Comparison of ENCODE assay signal across 12 cellular contexts in genomic region chr14:89432226-89432625, GRCh38. TPM values are rescaled to one million over a fixed set of nuclear protein-coding genes. Genes with fewer than 3 reads are reported as not detected.
DNase-seq lines count a peak whose midpoint lies in the region; ATAC-seq and TF ChIP-seq lines count a peak whose summit lies in the region.
"Had no signal": no experiment of that assay in that cellular context is flagged by ENCODE, and none has a peak within 500 bp of the region (broad histone marks: within the 10 kb centered on the region; RNA-seq: fewer than 3 reads in every experiment).

No MANE protein-coding gene starts in this region.

- H2BK5ac ChIP-seq in IMR-90 (ENCODE audit: low read depth, low read length, poor library complexity, severe bottlenecking): no peak overlapping the region

- CTCF ChIA-PET in IMR-90 (lab: Yijun Ruan, JAX): no interaction called here
- CTCF ChIA-PET in naive thymus-derived CD4-positive, alpha-beta T cell (lab: Charles Lee): no interaction called here

- H3K4me3 Mint-ChIP-seq in activated T-helper 17 cell treated with anti-CD3 and anti-CD28 coated beads, Interleukin-2, amount 50 U/mL, for 72 hours: peak overlapping the region; percentile 87
- H3K4me3 Mint-ChIP-seq in naive thymus-derived CD4-positive, alpha-beta T cell: peak overlapping the region in 8 of 10 donors; percentile 35 to 88 (median 64)

- no peak overlapping the region for H2AK9ac ChIP-seq in IMR-90 (replicated peaks; ENCODE audit: low read depth, low read length, poor library complexity)

- H3K27me3 ChIP-seq in IMR-90 (ENCODE audit: control insufficient read depth, insufficient read depth, low read length) (no peaks in the 10 kb centered on the region), colonic mucosa (no peaks in the 10 kb centered on the region)
- no peaks in the 10 kb centered on the region for H3K27me3 ChIP-seq in naive thymus-derived CD4-positive, alpha-beta T cell (ENCODE audit: control insufficient read depth in 2 of 2, insufficient read depth in 2 of 2, low read length in 2 of 2)
- H3K27me3 ChIP-seq: heart left ventricle had no signal

- POLR2A ChIA-PET in IMR-90 (lab: Charles Lee; ENCODE audit: unreplicated experiment): no interaction called here
- POLR2A ChIA-PET in naive thymus-derived CD4-positive, alpha-beta T cell (lab: Charles Lee): no interaction called here

- H3K23ac ChIP-seq in IMR-90 (ENCODE audit: low read depth, low read length): no peak overlapping the region

- no peak for TF ChIP-seq RAD21 in IMR-90 (IDR thresholded peaks at IDR 0.05; ENCODE audit: low read length)

- no peak overlapping the region for H4K8ac ChIP-seq in IMR-90 (ENCODE audit: low read depth in 2 of 2, low read length in 2 of 2)

- no peak overlapping the region for H3K18ac ChIP-seq in IMR-90 (ENCODE audit: low read depth, low read length)

- no peak overlapping the region for H3K4me2 ChIP-seq in IMR-90 (ENCODE audit: low read depth, low read length)

- no TSS peak for BruUV-seq in IMR-90 (replicated peaks; lab: Mats Ljungman, UMichigan)

- H3K9ac ChIP-seq in IMR-90 (ENCODE audit: low read depth, low read length) (no peak overlapping the region), colonic mucosa (ENCODE audit: low read depth in 2 of 2, low read length in 2 of 2) (no peak overlapping the region)

- intact Hi-C loops in IMR-90 (cut with micrococcal nuclease) (no loop called here), colonic mucosa (cut with DNase I) (no loop called here)
- intact Hi-C loops in naive thymus-derived CD4-positive, alpha-beta T cell (cut with micrococcal nuclease): loop anchor here (5.0 to 10.0 kb wide), 2 partner anchors 185 to 1427 kb away; partner anchors contain the start of gene GPR65 (in 1 of the 2)

- peak overlapping the region; percentile 20 for H3K27ac Mint-ChIP-seq in activated T-helper 17 cell treated with anti-CD3 and anti-CD28 coated beads, Interleukin-2, amount 50 U/mL, for 72 hours
- H3K27ac Mint-ChIP-seq in naive thymus-derived CD4-positive, alpha-beta T cell: peak overlapping the region; percentile 42 to 93 (median 83)

- H3K79me1 ChIP-seq in IMR-90 (ENCODE audit: low read depth in 1 of 2, low read length in 2 of 2): peaks cover 19 to 36% of the 10 kb centered on the region in 2 experiments

- H3K27me3 Mint-ChIP-seq in activated T-helper 17 cell treated with anti-CD3 and anti-CD28 coated beads, Interleukin-2, amount 50 U/mL, for 72 hours: no peaks in the 10 kb centered on the region
- no peaks in the 10 kb centered on the region for H3K27me3 Mint-ChIP-seq in naive thymus-derived CD4-positive, alpha-beta T cell

- H2BK20ac ChIP-seq in IMR-90 (ENCODE audit: low read depth, low read length): peak overlapping the region; percentile 52

- peak overlapping the region; percentile 20; the same call in 1 of the 2 replicates for H4K91ac ChIP-seq in IMR-90 (ENCODE audit: insufficient read depth, low read depth, low read length)

- H2BK15ac ChIP-seq in IMR-90 (ENCODE audit: low read depth, low read length): no peak overlapping the region

- H4K5ac ChIP-seq in IMR-90 (ENCODE audit: low read depth, low read length): no peak overlapping the region

- no peak overlapping the region for H3K56ac ChIP-seq in IMR-90 (ENCODE audit: extremely low read depth, insufficient read depth, low read length)

- no peak for TF ChIP-seq POLR2A in IMR-90 (IDR thresholded peaks at IDR 0.05; ENCODE audit: low read depth, low read length)

- peaks cover 2% of the 10 kb centered on the region for H3K9me3 Mint-ChIP-seq in activated T-helper 17 cell treated with anti-CD3 and anti-CD28 coated beads, Interleukin-2, amount 50 U/mL, for 72 hours
- H3K9me3 Mint-ChIP-seq in naive thymus-derived CD4-positive, alpha-beta T cell: peaks cover 0 to 3% (median 0%) of the 10 kb centered on the region in 11 donors

- H3K4me1 Mint-ChIP-seq in activated T-helper 17 cell treated with anti-CD3 and anti-CD28 coated beads, Interleukin-2, amount 50 U/mL, for 72 hours: peaks cover 37% of the 10 kb centered on the region
- H3K4me1 Mint-ChIP-seq in naive thymus-derived CD4-positive, alpha-beta T cell: peaks cover 41 to 82% (median 66%) of the 10 kb centered on the region in 7 donors

- H3K27ac ChIP-seq in IMR-90 (ENCODE audit: insufficient read depth, low read length): no peak overlapping the region
- H3K27ac ChIP-seq in naive thymus-derived CD4-positive, alpha-beta T cell (ENCODE audit: low read depth, low read length): no peak overlapping the region
- H3K27ac ChIP-seq in colonic mucosa: no peak overlapping the region
- H3K27ac ChIP-seq: prostate gland had no signal

- WGBS in IMR-90 (ENCODE audit: extremely low coverage in 2 of 2, insufficient read length in 1 of 2), 2 experiments: 90% methylated on average over 3 of the region's 4 CpGs; no CpG with 5 or more reads in 1 of the 2 experiments

- H3K4me1 ChIP-seq in IMR-90 (ENCODE audit: control insufficient read depth, insufficient read depth, low read length) (peaks cover 24% of the 10 kb centered on the region), colonic mucosa (peaks cover 6% of the 10 kb centered on the region)
- peaks cover 29 to 35% of the 10 kb centered on the region in 2 donors for H3K4me1 ChIP-seq in naive thymus-derived CD4-positive, alpha-beta T cell (ENCODE audit: control insufficient read depth in 2 of 2, insufficient read depth in 2 of 2, low read length in 2 of 2)

- in situ Hi-C loops in IMR-90 (cut with MboI; ENCODE audit: low sequenced_read_pairs): no loop called here

- H3K4me3 ChIP-seq in IMR-90 (ENCODE audit: insufficient read depth, low read depth, low read length) (no peak overlapping the region), colonic mucosa (no peak overlapping the region)
- H3K4me3 ChIP-seq in naive thymus-derived CD4-positive, alpha-beta T cell (ENCODE audit: low read length): no peak overlapping the region
- H3K4me3 ChIP-seq: heart left ventricle, prostate gland had no signal

- no peak for TF ChIP-seq CTCF in IMR-90 (conservative IDR thresholded peaks at IDR 0.05; ENCODE audit: low read depth, low read length)
- no peak for TF ChIP-seq CTCF in colonic mucosa (IDR thresholded peaks at IDR 0.05)

- H3K14ac ChIP-seq in IMR-90 (replicated peaks; ENCODE audit: low read depth, low read length): no peak overlapping the region

- peaks cover 14% of the 10 kb centered on the region for H3K9me1 ChIP-seq in IMR-90 (ENCODE audit: insufficient read depth, low read length)

- no peaks in the 10 kb centered on the region for H4K20me1 ChIP-seq in IMR-90 (ENCODE audit: insufficient read depth, low read length)

- dilution Hi-C loops in IMR-90 (cut with HindIII; ENCODE audit: low sequenced_read_pairs, unreplicated experiment): no loop called here

- H2BK120ac ChIP-seq in IMR-90 (ENCODE audit: low read depth, low read length): no peak overlapping the region

- peak overlapping the region; percentile 64 for H2AK5ac ChIP-seq in IMR-90 (ENCODE audit: low read depth, low read length)

- DNase-seq in NCI-H2107 treated with DMSO at 0.1 percent for 48 hours (lab: John Stamatoyannopoulos, UW; ENCODE audit: unreplicated experiment) (peak; percentile 37), NCI-H2107 (lab: John Stamatoyannopoulos, UW) (no peak), IMR-90 (no peak), HPDE6-E6E7 (ENCODE audit: extremely low spot score) (no peak), colonic mucosa (no peak)
- no peak for DNase-seq in naive thymus-derived CD4-positive, alpha-beta T cell
- DNase-seq: heart left ventricle, NCI-H2171 treated with DMSO at 0.1 percent for 48 hours had no signal

- ATAC-seq in IMR-90 (ENCODE audit: low read depth) (no peak), GM21786 (IDR thresholded peaks at IDR 0.05; ENCODE audit: unreplicated experiment) (no peak)
- ATAC-seq in activated T-helper 17 cell treated with anti-CD3 and anti-CD28 coated beads, Interleukin-2, amount 50 U/mL, for 72 hours (replicated peaks): no peak
- ATAC-seq in naive thymus-derived CD4-positive, alpha-beta T cell: no peak
- ATAC-seq: heart left ventricle, Right ventricle myocardium inferior had no signal

- H3K36me3 Mint-ChIP-seq in activated T-helper 17 cell treated with anti-CD3 and anti-CD28 coated beads, Interleukin-2, amount 50 U/mL, for 72 hours (ENCODE audit: low read depth): peaks cover 6% of the 10 kb centered on the region
- peaks cover 0 to 19% (median 7%) of the 10 kb centered on the region in 5 donors for H3K36me3 Mint-ChIP-seq in naive thymus-derived CD4-positive, alpha-beta T cell

- H3K4ac ChIP-seq in IMR-90 (ENCODE audit: low read depth, low read length): peak overlapping the region; percentile 38; the same call in 1 of the 2 replicates

- H3K9me3 ChIP-seq in IMR-90 (ENCODE audit: control insufficient read depth, insufficient read depth, low read length): no peaks in the 10 kb centered on the region
- no peaks in the 10 kb centered on the region for H3K9me3 ChIP-seq in naive thymus-derived CD4-positive, alpha-beta T cell (ENCODE audit: control insufficient read depth in 2 of 3, low read length in 3 of 3)
- no peaks in the 10 kb centered on the region for H3K9me3 ChIP-seq in colonic mucosa
- H3K9me3 ChIP-seq: heart left ventricle, prostate gland had no signal

- H3K36me3 ChIP-seq in IMR-90 (ENCODE audit: control insufficient read depth, insufficient read depth, low read length) (0 out of 2 replicates have a peak, but pooled peaks cover 1% of the 10 kb centered on the region), colonic mucosa (no peaks in the 10 kb centered on the region)
- H3K36me3 ChIP-seq in naive thymus-derived CD4-positive, alpha-beta T cell (ENCODE audit: control insufficient read depth in 2 of 3, insufficient read depth in 3 of 3, low read length in 3 of 3): no peaks in the 10 kb centered on the region
- H3K36me3 ChIP-seq: heart left ventricle, prostate gland had no signal

- no peak overlapping the region for H2AFZ ChIP-seq in IMR-90 (replicated peaks; ENCODE audit: low read length, poor library complexity)

TF ChIP-seq in IMR-90, 13 proteins besides CTCF, POLR2A, EP300 and RAD21 (continues in another document):
- TF ChIP-seq SMC3 (IDR thresholded peaks at IDR 0.05; ENCODE audit: low read depth, low read length) (no peak), RCOR1 (IDR thresholded peaks at IDR 0.05; ENCODE audit: insufficient replicate concordance, low read length) (no peak), NFE2L2 (IDR thresholded peaks at IDR 0.05; ENCODE audit: low read depth, low read length) (no peak), CEBPB (IDR thresholded peaks at IDR 0.05; ENCODE audit: low read depth, low read length) (no peak), FOS (IDR thresholded peaks at IDR 0.05; ENCODE audit: low read depth, low read length) (no peak), MAFK (IDR thresholded peaks at IDR 0.05; ENCODE audit: low read depth, low read length) (no peak)

RNA-seq across cellular contexts. Expression of gene FOXN3, which starts 15.2 kb away (rescaled TPM):
- total RNA-seq in IMR-90 (2012; rRNA removed): 32.5 and 33.7 TPM in 2 replicates
- 22.6 and 23.5 TPM in 2 replicates for polyA plus RNA-seq in IMR-90 (2012; rRNA removed)
- 13.7 and 16.8 TPM in 2 replicates for polyA plus RNA-seq in IMR-90 (2012; cell fraction: cytosol; rRNA removed)
- polyA plus RNA-seq in IMR-90 (2012; cell fraction: nucleus; rRNA removed; ENCODE audit: low replicate concordance): 13.3 and 17.3 TPM in 2 replicates
- 10 to 100 TPM; 56.9 to 82.3 TPM for total RNA-seq in activated T-helper 17 cell treated with anti-CD3 and anti-CD28 coated beads, Interleukin-2, amount 50 U/mL, for 72 hours
- 100 to 1,000 TPM; 103 to 192 (median 149) TPM for total RNA-seq in naive thymus-derived CD4-positive, alpha-beta T cell
- 100 to 1,000 TPM; 120 to 156 TPM for polyA plus RNA-seq in naive thymus-derived CD4-positive, alpha-beta T cell
- 10 to 100 TPM; 46.8 to 72.6 TPM for total RNA-seq in colonic mucosa

Comparison
In these comparisons a context has a peak if more than half of its experiments do, and no peak if none do; other contexts are left out.
1. intact Hi-C loops: an anchor here in naive thymus-derived CD4-positive, alpha-beta T cell (5.0 to 10.0 kb wide); none called in IMR-90 and colonic mucosa.